ENCODE assay signal across 27 cellular contexts in genomic region chr4:5009796-5010195, GRCh38. TPM values are rescaled to one million over a fixed set of nuclear protein-coding genes. Genes with fewer than 3 reads are reported as not detected.
"Had no signal": no experiment of that assay in that cellular context is flagged by ENCODE, and none has a peak within 500 bp of the region (broad histone marks: within the 10 kb centered on the region; RNA-seq: fewer than 3 reads in every experiment).

No MANE protein-coding gene starts in this region.

- H3K27me3 ChIP-seq: neural progenitor cell, testis, thyroid gland, upper lobe of left lung had no signal

- DNase-seq: hypothalamus; immature natural killer cell; kidney; left ventricle myocardium inferior; mesendoderm; naive B cell; natural killer cell; nephron progenitor cell; occipital lobe; psoas muscle; right lobe of liver; stimulated activated CD4-positive, alpha-beta T cell treated with anti-CD3 and anti-CD28 coated beads, Interleukin-12 subunit alpha, Interleukin-12 subunit beta, amount 100 ng/mL, for 4 hours; stimulated activated CD4-positive, alpha-beta T cell treated with anti-CD3 and anti-CD28 coated beads, Interleukin-15, amount 100 ng/mL, for 24 hours; stimulated activated CD4-positive, alpha-beta T cell treated with anti-CD3 and anti-CD28 coated beads, Interleukin-2, amount 100 ng/mL, for 24 hours; stimulated activated CD4-positive, alpha-beta T cell treated with anti-CD3 and anti-CD28 coated beads, Interleukin-4, amount 100 ng/mL, for 1 hour; stimulated activated naive B cell treated with anti-CD40 and anti-IgM and Interleukin-4, amounts not matched to agents 10 μg/mL and 1 μg/mL and 100 μg/mL, for 72 hours; stimulated activated naive CD8-positive, alpha-beta T cell treated with anti-CD3 and anti-CD28 coated beads, Interleukin-15, Interleukin-2, amounts not matched to agents 100 U/mL and 50 U/mL, for 24 hours; stomach; testis; thyroid gland; transverse colon; upper lobe of left lung had no signal

- ATAC-seq: natural killer cell; psoas muscle; right lobe of liver; stimulated activated naive B cell treated with anti-CD40 and anti-IgM and Interleukin-4, amounts not matched to agents 10 μg/mL and 1 μg/mL and 100 μg/mL, for 72 hours; stimulated activated naive CD8-positive, alpha-beta T cell treated with anti-CD3 and anti-CD28 coated beads, Interleukin-15, Interleukin-2, amounts not matched to agents 100 U/mL and 50 U/mL, for 24 hours had no signal

- H3K9ac ChIP-seq: neural progenitor cell, parathyroid adenoma had no signal

- H3K4me3 ChIP-seq: left ventricle myocardium inferior, lung, neural progenitor cell, psoas muscle, right lobe of liver, skin epidermis, stomach, testis, thyroid gland, transverse colon, upper lobe of left lung had no signal

- H3K36me3 ChIP-seq: left ventricle myocardium inferior, neural progenitor cell, neutrophil, right lobe of liver, stomach, thyroid gland, transverse colon, upper lobe of left lung had no signal

- H3K9me3 ChIP-seq: neutrophil, psoas muscle, right lobe of liver, stomach, testis, thyroid gland, transverse colon, upper lobe of left lung had no signal

- H2AFZ ChIP-seq: neural progenitor cell, parathyroid adenoma had no signal

- H3K4me1 ChIP-seq: left ventricle myocardium inferior, neural progenitor cell, parathyroid adenoma, psoas muscle, right lobe of liver, stomach, testis, thyroid gland, transverse colon, upper lobe of left lung had no signal

- H3K27ac ChIP-seq: left ventricle myocardium inferior, neural progenitor cell, neutrophil, parathyroid adenoma, psoas muscle, right lobe of liver, skin epidermis, stomach, testis, thyroid gland, transverse colon, upper lobe of left lung had no signal

- H3K4me2 ChIP-seq: neural progenitor cell had no signal

- H3K79me2 ChIP-seq: parathyroid adenoma had no signal

RNA-seq across cellular contexts. Expression of gene STK32B, which starts 41.5 kb away (rescaled TPM):
- polyA plus RNA-seq: immature natural killer cell had no signal
